ENCODE assay signal across 8 cellular contexts in the genomic region with DNA sequence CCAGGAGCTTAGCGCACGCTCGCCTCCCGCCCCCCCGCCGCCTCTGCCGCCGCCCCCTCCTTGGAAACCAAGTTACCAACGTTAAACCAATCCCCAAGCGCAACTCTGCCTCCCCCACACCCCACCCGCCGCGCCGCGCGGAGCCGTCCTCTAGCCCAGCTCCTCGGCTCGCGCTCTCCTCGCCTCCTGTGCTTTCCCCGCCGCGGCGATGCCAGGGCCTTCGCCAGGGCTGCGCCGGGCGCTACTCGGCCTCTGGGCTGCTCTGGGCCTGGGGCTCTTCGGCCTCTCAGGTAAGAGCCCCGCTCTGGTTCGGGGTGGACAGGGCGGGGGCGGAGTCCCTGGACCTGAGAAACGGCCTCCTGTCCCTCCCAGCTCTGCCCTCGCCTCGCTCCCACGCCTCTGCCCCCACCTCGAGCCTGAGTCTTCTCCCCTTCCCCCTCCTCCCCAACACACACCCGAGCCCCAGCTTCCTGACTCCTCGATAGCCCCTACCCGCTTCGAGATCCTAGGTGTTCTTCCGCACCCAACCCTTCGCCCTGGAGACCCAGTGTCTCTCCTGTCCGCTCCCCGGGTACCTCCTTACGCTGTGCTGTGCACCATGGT. TPM values are rescaled to one million over a fixed set of nuclear protein-coding genes. Genes with fewer than 3 reads are reported as not detected.
A peak's percentile ranks its signal among the peaks of the same experiment; 100 is the strongest.
DNase-seq lines count a peak whose midpoint lies in the region; ATAC-seq and TF ChIP-seq lines count a peak whose summit lies in the region.

A gene with protein sequence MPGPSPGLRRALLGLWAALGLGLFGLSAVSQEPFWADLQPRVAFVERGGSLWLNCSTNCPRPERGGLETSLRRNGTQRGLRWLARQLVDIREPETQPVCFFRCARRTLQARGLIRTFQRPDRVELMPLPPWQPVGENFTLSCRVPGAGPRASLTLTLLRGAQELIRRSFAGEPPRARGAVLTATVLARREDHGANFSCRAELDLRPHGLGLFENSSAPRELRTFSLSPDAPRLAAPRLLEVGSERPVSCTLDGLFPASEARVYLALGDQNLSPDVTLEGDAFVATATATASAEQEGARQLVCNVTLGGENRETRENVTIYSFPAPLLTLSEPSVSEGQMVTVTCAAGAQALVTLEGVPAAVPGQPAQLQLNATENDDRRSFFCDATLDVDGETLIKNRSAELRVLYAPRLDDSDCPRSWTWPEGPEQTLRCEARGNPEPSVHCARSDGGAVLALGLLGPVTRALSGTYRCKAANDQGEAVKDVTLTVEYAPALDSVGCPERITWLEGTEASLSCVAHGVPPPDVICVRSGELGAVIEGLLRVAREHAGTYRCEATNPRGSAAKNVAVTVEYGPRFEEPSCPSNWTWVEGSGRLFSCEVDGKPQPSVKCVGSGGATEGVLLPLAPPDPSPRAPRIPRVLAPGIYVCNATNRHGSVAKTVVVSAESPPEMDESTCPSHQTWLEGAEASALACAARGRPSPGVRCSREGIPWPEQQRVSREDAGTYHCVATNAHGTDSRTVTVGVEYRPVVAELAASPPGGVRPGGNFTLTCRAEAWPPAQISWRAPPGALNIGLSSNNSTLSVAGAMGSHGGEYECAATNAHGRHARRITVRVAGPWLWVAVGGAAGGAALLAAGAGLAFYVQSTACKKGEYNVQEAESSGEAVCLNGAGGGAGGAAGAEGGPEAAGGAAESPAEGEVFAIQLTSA (plus strand): TSS at position 117 of the 603 bp plus-strand sequence. CDS start 92 bp downstream, at position 209.

- H3K27me3 Mint-ChIP-seq in activated T-cell treated with anti-CD3 and anti-CD28 coated beads, Interleukin-2, amount 50 U/mL, for 72 hours (ENCODE audit: low read depth), result peaks cover 67% of the 10 kb centered on the region

- H3K4me3 ChIP-seq in MG63, result peak within 1 kb of the TSS; percentile 32

- in situ Hi-C loops in GM13976 (cut with MboI; ENCODE audit: low sequenced_read_pairs, unreplicated experiment), result no loop called here

- TF ChIP-seq CTCF in GM13976 (IDR thresholded peaks at IDR 0.05; ENCODE audit: borderline replicate concordance, control extremely low read depth, extremely low read depth, insufficient read depth, missing control alignments), result no peak

- H3K9me3 Mint-ChIP-seq in activated T-cell treated with anti-CD3 and anti-CD28 coated beads, Interleukin-2, amount 50 U/mL, for 72 hours, result no peaks in the 10 kb centered on the region

- peak within 1 kb of the TSS; percentile 61 for H3K27ac Mint-ChIP-seq in activated T-cell treated with anti-CD3 and anti-CD28 coated beads, Interleukin-2, amount 50 U/mL, for 72 hours

- ATAC-seq in activated T-cell treated with anti-CD3 and anti-CD28 coated beads, Interleukin-2, amount 50 U/mL, for 72 hours (replicated peaks in 1 of 2), result peak; percentile 13 to 14
- ATAC-seq in GM18873 (IDR thresholded peaks at IDR 0.05; ENCODE audit: low FRiP score, unreplicated experiment) (no peak), HG03039 (IDR thresholded peaks at IDR 0.05; ENCODE audit: unreplicated experiment) (no peak)

- peaks cover 0 to 5% of the 10 kb centered on the region in 2 donors for H3K36me3 Mint-ChIP-seq in activated T-cell treated with anti-CD3 and anti-CD28 coated beads, Interleukin-2, amount 50 U/mL, for 72 hours (ENCODE audit: insufficient read depth in 2 of 2)

- H3K4me1 Mint-ChIP-seq in activated T-cell treated with anti-CD3 and anti-CD28 coated beads, Interleukin-2, amount 50 U/mL, for 72 hours (ENCODE audit: low read depth), result peaks cover 76% of the 10 kb centered on the region

- peaks cover 62% of the 10 kb centered on the region for H3K27me3 ChIP-seq in MG63

- H3K4me3 Mint-ChIP-seq in activated T-cell treated with anti-CD3 and anti-CD28 coated beads, Interleukin-2, amount 50 U/mL, for 72 hours, result peak within 1 kb of the TSS; percentile 83 to 91

- no peaks in the 10 kb centered on the region for H3K36me3 ChIP-seq in MG63

- peaks cover 3% of the 10 kb centered on the region; the same call in 1 of the 2 replicates for H3K9me3 ChIP-seq in MG63

- peak; percentile 66 for DNase-seq in DMS 273 treated with DMSO at 0.1 percent for 48 hours (lab: John Stamatoyannopoulos, UW)
- no peak for DNase-seq in MG63
- DNase-seq in activated T-cell treated with anti-CD3 and anti-CD28 coated beads, Interleukin-2, amount 50 U/mL, for 72 hours, result peak; percentile 53 to 58
- DNase-seq in hepatic stellate cell (ENCODE audit: low spot score), result peak; percentile 53
- DNase-seq in stimulated activated CD4-positive, alpha-beta T cell treated with anti-CD3 and anti-CD28 coated beads, Interleukin-4, amount 100 ng/mL, for 24 hours, result peak; percentile 45
- DNase-seq in GM13976 (ENCODE audit: low spot score), result no peak

RNA-seq across cellular contexts. Expression of the gene that starts here (rescaled TPM):
- not detected in 2 replicates for total RNA-seq in MG63 (2014; rRNA removed; shearing (Covaris generic); ENCODE audit: low replicate concordance)
- total RNA-seq in activated T-cell treated with anti-CD3 and anti-CD28 coated beads, Interleukin-2, amount 50 U/mL, for 72 hours, result 1 to 10 TPM; 3.1 to 3.8 TPM

Comparison
In these comparisons a context has a peak if more than half of its experiments do, and no peak if none do; other contexts are left out.
1. DNase-seq: peak in DMS 273 treated with DMSO at 0.1 percent for 48 hours (single experiment), activated T-cell treated with anti-CD3 and anti-CD28 coated beads, Interleukin-2, amount 50 U/mL, for 72 hours (2 of 2), hepatic stellate cell (single experiment) and stimulated activated CD4-positive, alpha-beta T cell treated with anti-CD3 and anti-CD28 coated beads, Interleukin-4, amount 100 ng/mL, for 24 hours (single experiment); none in MG63 (single experiment) and GM13976 (single experiment).
2. ATAC-seq: peak in activated T-cell treated with anti-CD3 and anti-CD28 coated beads, Interleukin-2, amount 50 U/mL, for 72 hours (2 of 2); none in GM18873 (single experiment) and HG03039 (single experiment).